9 cellular contexts compared by ENCODE assay signal in the genomic region with DNA sequence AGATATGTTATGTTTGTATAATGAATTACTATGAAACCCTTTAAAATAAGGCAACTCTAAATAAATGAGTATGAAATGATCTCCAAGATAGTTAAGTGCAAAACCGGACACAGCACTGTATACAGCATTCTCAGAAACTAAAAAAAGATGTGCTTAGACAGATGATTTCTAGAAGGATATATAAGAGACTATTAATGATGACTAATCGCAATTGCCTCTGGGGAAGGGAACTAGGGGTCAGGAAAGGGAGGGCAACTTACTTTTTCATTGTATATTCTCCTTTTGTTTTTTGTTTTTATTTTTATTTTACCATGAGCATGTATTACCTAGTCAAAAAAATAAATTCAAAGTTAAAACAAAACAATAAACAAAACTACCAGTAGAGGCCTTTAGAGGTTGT. TPM values are rescaled to one million over a fixed set of nuclear protein-coding genes. Genes with fewer than 3 reads are reported as not detected.
"Had no signal": no experiment of that assay in that cellular context is flagged by ENCODE, and none has a peak within 500 bp of the region (broad histone marks: within the 10 kb centered on the region; RNA-seq: fewer than 3 reads in every experiment).

No MANE protein-coding gene starts in this region.

- DNase-seq: GDM1, GF-D8 had no signal

- FAIRE-seq: G401.6, GM12878, GM12891, GM12892, GM18507, GM19239 had no signal

- ATAC-seq: GM12878 had no signal

- H3K4me3 ChIP-seq: GM12878 had no signal

RNA-seq across cellular contexts. Expression of a gene that starts 12.8 kb away (rescaled TPM):
- total RNA-seq: G401, GM12878 had no signal
- polyA plus RNA-seq: GM12878 had no signal
